In the genomic region with DNA sequence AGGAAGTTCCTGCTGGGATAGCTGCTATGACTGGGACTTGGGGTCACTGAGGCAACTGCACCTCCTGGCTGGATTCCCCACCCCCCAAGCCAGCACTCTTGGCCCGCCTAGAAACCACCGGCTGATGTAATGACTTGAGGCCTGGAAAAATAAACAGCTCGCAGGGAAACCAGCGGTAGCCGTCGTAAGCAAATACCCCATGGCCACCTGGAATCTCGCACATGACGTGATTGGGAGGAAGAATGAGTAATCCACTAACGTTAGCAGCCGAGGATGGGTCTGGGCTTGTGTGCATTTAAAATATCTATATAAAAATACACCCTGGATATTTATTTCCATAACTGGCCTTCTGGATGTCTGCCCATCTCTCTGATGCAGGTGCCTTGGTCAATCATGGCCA, we compare ENCODE assay signal across 9 cellular contexts.
DNase-seq lines count a peak whose midpoint lies in the region; ATAC-seq and TF ChIP-seq lines count a peak whose summit lies in the region.
"Had no signal": no experiment of that assay in that cellular context is flagged by ENCODE, and none has a peak within 500 bp of the region (broad histone marks: within the 10 kb centered on the region; RNA-seq: fewer than 3 reads in every experiment).

No MANE protein-coding gene starts in this region.

- DNase-seq in HT1080 (ENCODE audit: low read depth) (peak; percentile 98), PC-3 (peak; percentile 66), epithelial cell of prostate (ENCODE audit: low read depth, low spot score) (peak; percentile 99), smooth muscle cell (lab: John Stamatoyannopoulos, UW; ENCODE audit: unreplicated experiment) (no peak), dedifferentiated amniotic fluid mesenchymal stem cell (ENCODE audit: extremely low spot score) (no peak), SKM-1 treated with dmso at 0.1 percent for 144 hours (lab: John Stamatoyannopoulos, UW; ENCODE audit: unreplicated experiment) (no peak)
- no peak for DNase-seq in activated CD4-positive, alpha-beta T cell treated with anti-CD3 and anti-CD28 coated beads, Interleukin-2, amount 50 U/mL, for 1 hour
- DNase-seq: effector CD8-positive, alpha-beta T cell had no signal

- H2AFZ ChIP-seq in PC-3 (ENCODE audit: low read length) (no peak overlapping the region), smooth muscle cell (ENCODE audit: low read depth) (no peak overlapping the region)
- H2AFZ ChIP-seq: parathyroid adenoma had no signal

- no peak for ATAC-seq in PC-3

- no peaks in the 10 kb centered on the region for H3K9me3 ChIP-seq in PC-3 (ENCODE audit: low read length)
- no peaks in the 10 kb centered on the region for H3K9me3 ChIP-seq in smooth muscle cell (replicated peaks; ENCODE audit: low read depth)

- H3K9ac ChIP-seq in PC-3 (ENCODE audit: low read length) (peak overlapping the region; percentile 59; the same call in 1 of the 2 replicates), smooth muscle cell (ENCODE audit: low read depth) (peak overlapping the region; percentile 53)
- H3K9ac ChIP-seq: parathyroid adenoma had no signal

- H3K4me2 ChIP-seq in PC-3 (ENCODE audit: low read length), result no peak overlapping the region
- H3K4me2 ChIP-seq in smooth muscle cell, result peak overlapping the region; percentile 47

- no peaks in the 10 kb centered on the region for H3F3A ChIP-seq in PC-3 (ENCODE audit: low read length, unreplicated experiment)
- no peaks in the 10 kb centered on the region for H3F3A ChIP-seq in smooth muscle cell (ENCODE audit: low read depth)

- peaks cover 60% of the 10 kb centered on the region for H3K27me3 ChIP-seq in PC-3 (ENCODE audit: low read length)
- no peaks in the 10 kb centered on the region for H3K27me3 ChIP-seq in smooth muscle cell (ENCODE audit: low read depth)

- POLR2A ChIA-PET in PC-3 (lab: Charles Lee; ENCODE audit: unreplicated experiment), result no interaction called here

- intact Hi-C loops in PC-3 (cut with micrococcal nuclease), result no loop called here

- H3K4me3 ChIP-seq in PC-3 (ENCODE audit: low read length), result no peak overlapping the region
- H3K4me3 ChIP-seq in smooth muscle cell, result no peak overlapping the region

- H4K20me1 ChIP-seq in PC-3 (ENCODE audit: low read length) (no peaks in the 10 kb centered on the region), smooth muscle cell (ENCODE audit: low read depth) (no peaks in the 10 kb centered on the region)

- H3K9me2 ChIP-seq in PC-3 (replicated peaks; ENCODE audit: low read length), result no peaks in the 10 kb centered on the region

- no TSS peak for BruUV-seq in PC-3 (replicated peaks; lab: Mats Ljungman, UMichigan)

- H3K36me3 ChIP-seq in PC-3 (ENCODE audit: low read depth, low read length) (no peaks in the 10 kb centered on the region), smooth muscle cell (ENCODE audit: low read depth) (no peaks in the 10 kb centered on the region)

- H3K4me1 ChIP-seq in PC-3 (ENCODE audit: insufficient read depth, low read length), result peaks cover 18% of the 10 kb centered on the region
- H3K4me1 ChIP-seq in smooth muscle cell (ENCODE audit: low read depth), result no peaks in the 10 kb centered on the region
- H3K4me1 ChIP-seq: parathyroid adenoma had no signal

- CTCF ChIA-PET in PC-3 (lab: Charles Lee), result no interaction called here

- TF ChIP-seq CTCF in PC-3 (conservative IDR thresholded peaks at IDR 0.05; ENCODE audit: low read depth, low read length) (no peak), smooth muscle cell (IDR thresholded peaks at IDR 0.05; ENCODE audit: borderline replicate concordance, insufficient read depth, poor library complexity, severe bottlenecking) (no peak)

- WGBS in smooth muscle cell (ENCODE audit: low lambda C conversion rate), result 46% methylated on average over 10 of the region's 10 CpGs

- H3K27ac ChIP-seq in PC-3 (ENCODE audit: low read length) (peak overlapping the region; percentile 79), epithelial cell of prostate (peak overlapping the region; percentile 96), smooth muscle cell (ENCODE audit: low read depth) (peak overlapping the region; percentile 88)
- H3K27ac ChIP-seq: parathyroid adenoma had no signal

- H3K79me2 ChIP-seq in PC-3 (ENCODE audit: low read length) (no peaks in the 10 kb centered on the region), smooth muscle cell (ENCODE audit: low read depth) (no peaks in the 10 kb centered on the region)
- H3K79me2 ChIP-seq: parathyroid adenoma had no signal

Comparison
In these comparisons a context has a peak if more than half of its experiments do, and no peak if none do; other contexts are left out.
1. DNase-seq: peak in HT1080 (single experiment), PC-3 (single experiment) and epithelial cell of prostate (single experiment); none in smooth muscle cell (single experiment), dedifferentiated amniotic fluid mesenchymal stem cell (single experiment), SKM-1 treated with dmso at 0.1 percent for 144 hours (single experiment) and activated CD4-positive, alpha-beta T cell treated with anti-CD3 and anti-CD28 coated beads, Interleukin-2, amount 50 U/mL, for 1 hour (single experiment).
2. Peak in every context shown above with its lines, with median percentiles within 50 percentile points of each other: H3K27ac ChIP-seq.